8 cellular contexts compared by ENCODE assay signal in the genomic region with DNA sequence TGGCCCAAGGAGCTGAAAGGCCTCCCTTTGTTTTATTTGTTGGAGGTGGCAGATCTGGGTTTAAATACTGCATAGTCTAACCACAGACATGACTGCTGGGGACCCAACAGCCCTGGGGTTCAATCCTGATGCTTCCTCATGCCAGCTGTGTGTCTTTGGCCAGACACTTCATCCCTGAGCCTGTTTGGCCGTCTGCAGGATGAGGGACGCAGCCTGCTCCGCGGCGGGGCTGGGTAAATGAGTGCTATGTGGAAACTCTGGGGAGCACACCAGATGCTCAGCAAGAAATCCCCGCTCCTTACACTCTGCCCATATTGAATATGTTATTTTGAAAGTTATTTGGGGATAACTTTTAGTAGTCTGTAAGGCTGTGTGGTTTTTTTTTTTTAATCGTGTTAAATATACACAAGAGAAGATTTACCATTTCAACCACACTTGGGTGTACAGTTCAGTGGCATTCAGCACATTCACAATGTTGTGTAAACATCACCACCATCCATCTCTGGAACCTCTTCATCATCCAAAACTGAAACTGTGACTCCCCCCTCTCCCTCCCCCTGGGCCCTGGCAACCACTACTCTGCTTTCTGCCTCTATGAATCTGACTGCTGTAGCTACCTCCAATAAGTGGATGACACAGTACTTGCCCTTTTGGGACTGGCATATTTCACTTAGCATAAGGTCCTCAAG. TPM values are rescaled to one million over a fixed set of nuclear protein-coding genes. Genes with fewer than 3 reads are reported as not detected.
DNase-seq lines count a peak whose midpoint lies in the region; ATAC-seq, FAIRE-seq and TF ChIP-seq lines count a peak whose summit lies in the region.

No MANE protein-coding gene starts in this region.

- peaks cover 33% of the 10 kb centered on the region for H3K4me1 Mint-ChIP-seq in activated CD4-positive, alpha-beta T cell treated with anti-CD3 and anti-CD28 coated beads for 36 hours
- peaks cover 28% of the 10 kb centered on the region for H3K4me1 Mint-ChIP-seq in mesothelial cell of epicardium

- 49 to 69% (median 54%) methylated on average over 7 of the region's 7 CpGs for WGBS in adipose tissue, 3 donors

- no peaks in the 10 kb centered on the region for H3K9me3 Mint-ChIP-seq in activated CD4-positive, alpha-beta T cell treated with anti-CD3 and anti-CD28 coated beads for 36 hours (ENCODE audit: low read depth)
- no peaks in the 10 kb centered on the region for H3K9me3 Mint-ChIP-seq in mesothelial cell of epicardium

- H3K36me3 Mint-ChIP-seq in activated CD4-positive, alpha-beta T cell treated with anti-CD3 and anti-CD28 coated beads for 36 hours (ENCODE audit: low read depth), result no peaks in the 10 kb centered on the region
- peaks cover 13% of the 10 kb centered on the region for H3K36me3 Mint-ChIP-seq in mesothelial cell of epicardium

- FAIRE-seq in GM19239 (lab: Jason Lieb, UNC), result no peak

- peak; percentile 78 for DNase-seq in activated CD4-positive, alpha-beta T cell treated with anti-CD3 and anti-CD28 coated beads for 36 hours
- no peak for DNase-seq in activated CD4-positive, alpha-beta T cell treated with anti-CD3 and anti-CD28 coated beads for 4 hours
- no peak for DNase-seq in mesothelial cell of epicardium (ENCODE audit: low spot score in 2 of 2, unreplicated experiment in 2 of 2)
- peak in 1 of 49 donors; percentile 22 for DNase-seq in substantia nigra (lab: John Stamatoyannopoulos, UW)
- no peak for DNase-seq in SKM-1 treated with dmso at 0.1 percent for 144 hours (lab: John Stamatoyannopoulos, UW; ENCODE audit: unreplicated experiment)
- no peak for DNase-seq in NCI-H1092 (lab: John Stamatoyannopoulos, UW)
- DNase-seq in GM19239 (ENCODE audit: insufficient read length, low spot score), result no peak

- no peak for TF ChIP-seq CTCF in mesothelial cell of epicardium (IDR thresholded peaks at IDR 0.05; ENCODE audit: unreplicated experiment)

- peak; percentile 87 for ATAC-seq in activated CD4-positive, alpha-beta T cell treated with anti-CD3 and anti-CD28 coated beads for 36 hours

- CTCF ChIA-PET in activated CD4-positive, alpha-beta T cell treated with anti-CD3 and anti-CD28 coated beads for 36 hours (lab: Charles Lee), result interaction anchor here (0.6 to 1.8 kb wide), 4 partner anchors 40 to 187 kb away, joined by 3 to 6 read pairs (median 4); no protein-coding TSS in a partner anchor

- H3K4me3 Mint-ChIP-seq in activated CD4-positive, alpha-beta T cell treated with anti-CD3 and anti-CD28 coated beads for 36 hours, result no peak overlapping the region
- no peak overlapping the region for H3K4me3 Mint-ChIP-seq in mesothelial cell of epicardium

- peaks cover 9% of the 10 kb centered on the region for H3K27me3 Mint-ChIP-seq in activated CD4-positive, alpha-beta T cell treated with anti-CD3 and anti-CD28 coated beads for 36 hours
- H3K27me3 Mint-ChIP-seq in mesothelial cell of epicardium (ENCODE audit: low read depth), result no peaks in the 10 kb centered on the region

- H3K27ac Mint-ChIP-seq in activated CD4-positive, alpha-beta T cell treated with anti-CD3 and anti-CD28 coated beads for 36 hours, result no peak overlapping the region
- H3K27ac Mint-ChIP-seq in mesothelial cell of epicardium, result peak overlapping the region; percentile 93

- POLR2A ChIA-PET in activated CD4-positive, alpha-beta T cell treated with anti-CD3 and anti-CD28 coated beads for 36 hours (lab: Charles Lee), result interaction anchor here (0.7 to 1.1 kb wide), 2 partner anchors 37 to 51 kb away, joined by 3 read pairs; no protein-coding TSS in a partner anchor

- peak overlapping the region; percentile 15 for H3K27ac ChIP-seq in adipose tissue (ENCODE audit: low read depth, low read length)
- H3K27ac ChIP-seq in substantia nigra (ENCODE audit: low read depth, low read length, poor library complexity, severe bottlenecking), result peak overlapping the region; percentile 83

- intact Hi-C loops in activated CD4-positive, alpha-beta T cell treated with anti-CD3 and anti-CD28 coated beads for 36 hours (cut with DNase I, micrococcal nuclease), result loop anchor here (1.0 to 2.0 kb wide), 9 partner anchors 31 to 505 kb away; no protein-coding TSS in a partner anchor

RNA-seq across cellular contexts. Expression of a gene that starts 42.8 kb away (rescaled TPM):
- total RNA-seq in activated CD4-positive, alpha-beta T cell treated with anti-CD3 and anti-CD28 coated beads for 36 hours, result 1 to 10 TPM; 1.3 to 1.8 TPM
- polyA plus RNA-seq in adipose tissue, result 10 to 100 TPM in 1 of 3 donors, 1 to 10 TPM in 2; 5.7 to 23.6 (median 9.6) TPM
- 68.9 to 74.4 TPM (median 71.4 TPM) in 3 replicates for total RNA-seq in mesothelial cell of epicardium

Comparison
In these comparisons a context has a peak if more than half of its experiments do, and no peak if none do; other contexts are left out.
1. RNA of a gene that starts 42.8 kb away (total RNA-seq): 68.9 to 74.4 TPM in mesothelial cell of epicardium; 1.3 to 1.8 TPM in activated CD4-positive, alpha-beta T cell treated with anti-CD3 and anti-CD28 coated beads for 36 hours; every median in the first group is over 10 times any median in the second.